ENCODE assay signal across 1 cellular context in the genomic region with DNA sequence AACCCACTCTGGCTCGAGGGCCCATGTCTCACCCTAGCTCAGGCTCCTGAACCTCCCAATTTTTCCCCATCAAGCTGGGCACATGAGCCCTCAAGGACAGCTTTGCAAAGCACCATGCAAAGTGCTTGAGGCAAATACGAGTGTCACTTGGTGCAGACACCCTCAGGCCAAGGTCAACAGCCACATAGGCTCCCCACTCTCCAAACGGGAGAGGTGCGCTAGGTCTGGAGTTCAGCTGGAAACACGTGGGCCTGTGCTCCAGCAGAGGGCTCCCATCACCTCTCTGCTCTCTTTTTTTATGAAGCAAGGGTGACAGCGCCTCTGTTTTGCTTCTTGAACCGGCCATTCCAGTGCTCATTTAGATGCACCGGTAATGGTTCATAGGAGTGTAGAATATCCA.
TF ChIP-seq lines count a peak whose summit lies in the region.

No MANE protein-coding gene starts in this region.

TF ChIP-seq in IMR-90, 13 proteins besides CTCF, POLR2A, EP300 and RAD21 (continued from another document):
- TF ChIP-seq BHLHE40 (IDR thresholded peaks at IDR 0.05; ENCODE audit: low read depth, low read length) = no peak
- no peak for TF ChIP-seq CHD1 (IDR thresholded peaks at IDR 0.05; ENCODE audit: low read depth, low read length)
- no peak for TF ChIP-seq FOS (IDR thresholded peaks at IDR 0.05; ENCODE audit: low read depth, low read length)
- TF ChIP-seq CEBPB (IDR thresholded peaks at IDR 0.05; ENCODE audit: low read depth, low read length) = no peak
- TF ChIP-seq NFE2L2 (IDR thresholded peaks at IDR 0.05; ENCODE audit: low read depth, low read length) = no peak
- TF ChIP-seq, protein P1, sequence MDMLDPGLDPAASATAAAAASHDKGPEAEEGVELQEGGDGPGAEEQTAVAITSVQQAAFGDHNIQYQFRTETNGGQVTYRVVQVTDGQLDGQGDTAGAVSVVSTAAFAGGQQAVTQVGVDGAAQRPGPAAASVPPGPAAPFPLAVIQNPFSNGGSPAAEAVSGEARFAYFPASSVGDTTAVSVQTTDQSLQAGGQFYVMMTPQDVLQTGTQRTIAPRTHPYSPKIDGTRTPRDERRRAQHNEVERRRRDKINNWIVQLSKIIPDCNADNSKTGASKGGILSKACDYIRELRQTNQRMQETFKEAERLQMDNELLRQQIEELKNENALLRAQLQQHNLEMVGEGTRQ (IDR thresholded peaks at IDR 0.05; ENCODE audit: low read depth, low read length) = no peak
- TF ChIP-seq RCOR1 (IDR thresholded peaks at IDR 0.05; ENCODE audit: insufficient replicate concordance, low read length) = no peak
- no peak for TF ChIP-seq RFX5 (IDR thresholded peaks at IDR 0.05; ENCODE audit: low read depth, low read length)
